In genomic region chr11:95832763-95833162, GRCh38 we compare ENCODE assay signal across 1 cellular context.
TF ChIP-seq lines count a peak whose summit lies in the region.

No MANE protein-coding gene starts in this region.

TF ChIP-seq in HepG2, 621 proteins besides CTCF, POLR2A, EP300 and RAD21:
- TF ChIP-seq GLMP (CRISPR knock-in tag; IDR thresholded peaks at IDR 0.05; ENCODE audit: borderline replicate concordance) (no peak), ZMAT3 (CRISPR knock-in tag; conservative IDR thresholded peaks at IDR 0.05) (no peak), ZNF224 (CRISPR knock-in tag; IDR thresholded peaks at IDR 0.05) (no peak), TFDP2 (CRISPR knock-in tag; IDR thresholded peaks at IDR 0.05) (no peak), CREM (IDR thresholded peaks at IDR 0.05) (no peak), CREM (CRISPR knock-in tag; IDR thresholded peaks at IDR 0.05) (no peak), ZNF180 (CRISPR knock-in tag; IDR thresholded peaks at IDR 0.05; ENCODE audit: borderline replicate concordance, low read depth) (no peak), MEF2D (CRISPR knock-in tag; IDR thresholded peaks at IDR 0.05) (no peak), TMF1 (CRISPR knock-in tag; IDR thresholded peaks at IDR 0.05; ENCODE audit: low read depth) (no peak), ZNF431 (CRISPR knock-in tag; IDR thresholded peaks at IDR 0.05; ENCODE audit: borderline replicate concordance, low read depth) (no peak), ZFP36L2 (CRISPR knock-in tag; IDR thresholded peaks at IDR 0.05) (no peak), THAP9 (CRISPR knock-in tag; IDR thresholded peaks at IDR 0.05; ENCODE audit: borderline replicate concordance) (no peak), DMAP1 (CRISPR knock-in tag; IDR thresholded peaks at IDR 0.05) (no peak)
